In the genomic region with DNA sequence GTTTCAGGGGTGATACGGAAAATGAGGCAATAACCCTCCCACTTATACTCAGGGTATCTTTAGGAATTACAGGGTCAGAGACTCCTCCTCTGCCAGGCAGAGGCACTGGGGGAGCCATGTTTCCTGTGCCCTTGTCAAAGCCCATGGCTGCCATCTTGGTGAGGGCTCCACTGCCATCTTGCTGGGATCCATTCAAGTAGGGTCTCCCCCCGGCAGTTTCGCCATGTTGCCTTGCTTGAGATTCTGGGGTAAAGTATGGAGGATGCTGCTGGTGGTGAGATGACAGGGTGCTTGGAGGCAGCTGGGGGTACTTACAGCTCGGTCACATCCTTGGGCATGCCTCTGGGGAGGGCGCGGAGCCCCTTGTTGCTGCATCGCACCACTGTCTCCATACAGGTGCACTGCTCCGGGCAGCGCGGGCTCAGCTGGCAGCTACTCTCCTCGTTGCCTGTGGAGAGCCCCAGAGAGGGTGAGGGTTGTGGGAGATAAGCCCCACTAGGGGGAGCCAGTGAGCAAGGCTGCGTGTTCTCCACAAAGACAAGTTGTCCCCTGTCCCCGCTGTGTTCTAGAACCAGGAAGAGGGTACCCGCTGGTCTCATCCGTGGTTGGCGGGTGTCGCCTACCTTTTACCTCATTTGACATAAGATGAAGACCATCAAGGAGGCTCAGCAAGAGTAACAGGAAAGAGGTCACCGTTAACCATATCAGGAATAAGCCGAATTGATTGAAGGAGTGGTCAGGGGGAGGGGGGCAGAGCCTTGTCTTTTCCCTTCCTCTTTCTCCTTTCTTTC, we compare ENCODE assay signal across 8 cellular contexts.
DNase-seq lines count a peak whose midpoint lies in the region; ATAC-seq and TF ChIP-seq lines count a peak whose summit lies in the region.

No MANE protein-coding gene starts in this region.

- 75% methylated on average over 13 of the region's 19 CpGs for WGBS in prostate gland

- no peak for TF ChIP-seq POLR2A in prostate gland (IDR thresholded peaks at IDR 0.05)

- H3K27me3 ChIP-seq in prostate gland (replicated peaks; ENCODE audit: insufficient read depth): no peaks in the 10 kb centered on the region

- H3K36me3 ChIP-seq in prostate gland: no peaks in the 10 kb centered on the region

- no peaks in the 10 kb centered on the region for H3K9me3 ChIP-seq in prostate gland

- H3K27ac ChIP-seq in coronary artery (no peak overlapping the region), prostate gland (no peak overlapping the region)

- no peak for DNase-seq in AG09309 (ENCODE audit: low read depth)
- DNase-seq in HT1080 (ENCODE audit: low read depth): peak; percentile 39
- DNase-seq in SK-MEL-5 (ENCODE audit: low read depth, low spot score): peak; percentile 79
- peak; percentile 74 for DNase-seq in coronary artery (ENCODE audit: low spot score)
- peak; percentile 30 for DNase-seq in mucosa of gallbladder (ENCODE audit: low spot score)
- DNase-seq in prostate gland (ENCODE audit: low spot score): no peak

- H3K4me3 ChIP-seq in AG09309 (ENCODE audit: control insufficient read depth, low read depth, low read length) (no peak overlapping the region), coronary artery (no peak overlapping the region), prostate gland (no peak overlapping the region)

- ATAC-seq in GM18867 (IDR thresholded peaks at IDR 0.05; ENCODE audit: unreplicated experiment) (peak; percentile 64), GM21526 (IDR thresholded peaks at IDR 0.05; ENCODE audit: low FRiP score, unreplicated experiment) (no peak)

- in situ Hi-C loops in SK-MEL-5 (cut with HindIII; ENCODE audit: low pct_unique_long_range_greater_than_20kb, low sequenced_read_pairs): no loop called here

- TF ChIP-seq CTCF in AG09309 (IDR thresholded peaks at IDR 0.05; ENCODE audit: control insufficient read depth, insufficient read depth, low read depth, low read length, missing control alignments): peak; percentile 62
- TF ChIP-seq CTCF in coronary artery (IDR thresholded peaks at IDR 0.05): no peak
- TF ChIP-seq CTCF in prostate gland (IDR thresholded peaks at IDR 0.05): peak in 2 of 4 experiments; percentile 13 to 23

- no peaks in the 10 kb centered on the region for H3K4me1 ChIP-seq in prostate gland (replicated peaks)

- intact Hi-C loops in prostate gland (cut with DNase I): no loop called here

Comparison
In these comparisons a context has a peak if more than half of its experiments do, and no peak if none do; other contexts are left out.
1. DNase-seq: peak in HT1080 (single experiment), SK-MEL-5 (single experiment), coronary artery (single experiment) and mucosa of gallbladder (single experiment); none in AG09309 (single experiment) and prostate gland (single experiment).